Comparison of ENCODE assay signal across 15 cellular contexts in the genomic region with DNA sequence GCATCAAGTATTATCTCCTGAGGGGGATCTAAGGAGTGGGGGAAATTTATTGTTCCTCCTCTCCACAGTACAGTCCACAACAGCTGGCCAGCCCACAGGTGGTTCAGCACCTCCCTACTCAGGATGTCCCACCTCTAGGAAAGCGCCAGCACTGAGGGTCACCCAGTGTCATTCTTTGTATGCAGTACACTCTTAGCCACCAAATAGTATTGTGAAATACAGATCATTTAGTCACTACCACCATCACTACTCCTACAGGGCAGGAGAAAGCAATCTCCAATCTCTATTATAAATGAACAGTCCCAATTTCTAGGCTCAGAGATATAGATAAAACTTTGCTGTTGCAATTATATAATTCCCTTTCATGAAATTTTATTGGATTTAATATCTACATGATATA. TPM values are rescaled to one million over a fixed set of nuclear protein-coding genes. Genes with fewer than 3 reads are reported as not detected.
DNase-seq lines count a peak whose midpoint lies in the region; ATAC-seq, FAIRE-seq and TF ChIP-seq lines count a peak whose summit lies in the region.
"Had no signal": no experiment of that assay in that cellular context is flagged by ENCODE, and none has a peak within 500 bp of the region (broad histone marks: within the 10 kb centered on the region; RNA-seq: fewer than 3 reads in every experiment).

No MANE protein-coding gene starts in this region.

- H3K23ac ChIP-seq in IMR-90 (ENCODE audit: low read depth, low read length) = no peak overlapping the region

- no peak overlapping the region for H3K27ac ChIP-seq in GM23248
- no peak overlapping the region for H3K27ac ChIP-seq in IMR-90 (ENCODE audit: insufficient read depth, low read length)
- no peak overlapping the region for H3K27ac ChIP-seq in K562 (ENCODE audit: extremely low read depth, low read depth, low read length)
- H3K27ac ChIP-seq: A549 had no signal

- H2BK120ac ChIP-seq in IMR-90 (ENCODE audit: low read depth, low read length) = no peak overlapping the region

- no peak overlapping the region for H2BK5ac ChIP-seq in IMR-90 (ENCODE audit: low read depth, low read length, poor library complexity, severe bottlenecking)

- H3K79me2 ChIP-seq in GM23248 (ENCODE audit: insufficient read depth) = peaks cover 82% of the 10 kb centered on the region
- H3K79me2 ChIP-seq in K562 (ENCODE audit: control insufficient read depth, insufficient read depth, low read length) = peaks cover 8% of the 10 kb centered on the region; the same call in 2 of the 3 replicates

- in situ Hi-C loops in GM23248 (cut with MboI) (no loop called here), IMR-90 (cut with MboI; ENCODE audit: low sequenced_read_pairs) (no loop called here), K562 (cut with MboI) (no loop called here)

- H3K9ac ChIP-seq in GM23248 (no peak overlapping the region), IMR-90 (ENCODE audit: low read depth, low read length) (no peak overlapping the region), K562 (ENCODE audit: insufficient read depth in 1 of 2, low read depth in 2 of 2, low read length in 2 of 2) (no peak overlapping the region)

- H3K79me1 ChIP-seq in IMR-90 (ENCODE audit: low read depth in 1 of 2, low read length in 2 of 2) = peaks cover 18 to 50% of the 10 kb centered on the region in 2 experiments

- DNase-seq in GM23248 (peak; percentile 12), IMR-90 (no peak), K562 (ENCODE audit: extremely low read depth in 1 of 4, low spot score in 3 of 4) (no peak), nephron progenitor cell (no peak), NCI-H2107 (lab: John Stamatoyannopoulos, UW) (no peak)
- DNase-seq in activated CD8-positive, alpha-beta memory T cell treated with anti-CD3 and anti-CD28 coated beads, Interleukin-2, amount 10 ng/mL, durations not matched to agents 7 days and 5 days = no peak
- DNase-seq: CD8-positive, alpha-beta T cell; COR-L47; GF-D8 had no signal

- H3K4me2 ChIP-seq in GM23248 (ENCODE audit: unreplicated experiment) = no peak overlapping the region
- no peak overlapping the region for H3K4me2 ChIP-seq in IMR-90 (ENCODE audit: low read depth, low read length)
- no peak overlapping the region for H3K4me2 ChIP-seq in K562 (ENCODE audit: insufficient read depth, low read length)
- H3K4me2 ChIP-seq: A549 had no signal

- no peak overlapping the region for H3K18ac ChIP-seq in IMR-90 (ENCODE audit: low read depth, low read length)

- H2BK20ac ChIP-seq in IMR-90 (ENCODE audit: low read depth, low read length) = no peak overlapping the region

- no peaks in the 10 kb centered on the region for H4K20me1 ChIP-seq in GM23248 (ENCODE audit: insufficient read depth)
- no peaks in the 10 kb centered on the region; the same call in 1 of the 2 replicates for H4K20me1 ChIP-seq in IMR-90 (ENCODE audit: insufficient read depth, low read length)
- no peaks in the 10 kb centered on the region for H4K20me1 ChIP-seq in K562 (replicated peaks; ENCODE audit: control insufficient read depth, insufficient read depth, low read length)

- no peak overlapping the region for H2BK15ac ChIP-seq in IMR-90 (ENCODE audit: low read depth, low read length)

- H3K56ac ChIP-seq in IMR-90 (ENCODE audit: extremely low read depth, insufficient read depth, low read length) = no peak overlapping the region

- dilution Hi-C loops in IMR-90 (cut with HindIII; ENCODE audit: low sequenced_read_pairs, unreplicated experiment) = no loop called here

- no peak for TF ChIP-seq RAD21 in IMR-90 (IDR thresholded peaks at IDR 0.05; ENCODE audit: low read length)
- TF ChIP-seq RAD21 in K562 (CRISPR knock-in tag; conservative IDR thresholded peaks at IDR 0.05 in 1 of 2, IDR thresholded peaks at IDR 0.05 in 1 of 2) = no peak

- WGBS in GM23248 (ENCODE audit: low coverage in 1 of 2, low lambda C conversion rate in 2 of 2, missing lambda C conversion rate in 2 of 2), 2 experiments = 100% methylated on average over 1 of the region's 1 CpG
- no CpG with 5 or more reads among the region's 1 CpG for WGBS in IMR-90 (ENCODE audit: extremely low coverage in 2 of 2, insufficient read length in 1 of 2), 2 experiments
- WGBS in K562 (ENCODE audit: insufficient coverage, low coverage, missing lambda C conversion rate) = 55% methylated on average over 1 of the region's 1 CpG

- peaks cover 29% of the 10 kb centered on the region for H3K36me3 Mint-ChIP-seq in nephron progenitor cell (ENCODE audit: low read depth)
- H3K36me3 Mint-ChIP-seq in activated CD8-positive, alpha-beta memory T cell treated with anti-CD3 and anti-CD28 coated beads, Interleukin-2, amount 10 ng/mL, durations not matched to agents 7 days and 5 days = no peaks in the 10 kb centered on the region
- H3K36me3 Mint-ChIP-seq: CD8-positive, alpha-beta T cell had no signal

- no peaks in the 10 kb centered on the region for H3K9me3 Mint-ChIP-seq in nephron progenitor cell
- H3K9me3 Mint-ChIP-seq in activated CD8-positive, alpha-beta memory T cell treated with anti-CD3 and anti-CD28 coated beads, Interleukin-2, amount 10 ng/mL, durations not matched to agents 7 days and 5 days (ENCODE audit: low read depth) = no peaks in the 10 kb centered on the region
- H3K9me3 Mint-ChIP-seq: CD14-positive monocyte; CD8-positive, alpha-beta T cell had no signal

- TF ChIP-seq EP300 in K562 (IDR thresholded peaks at IDR 0.05; ENCODE audit: low read length) = no peak

- TF ChIP-seq CTCF in IMR-90 (conservative IDR thresholded peaks at IDR 0.05; ENCODE audit: low read depth, low read length) = no peak
- no peak for TF ChIP-seq CTCF in K562 (IDR thresholded peaks at IDR 0.05 in 2 of 3, conservative IDR thresholded peaks at IDR 0.05 in 1 of 3; ENCODE audit: insufficient read depth in 2 of 3, low read depth in 1 of 3, low read length in 3 of 3)
- TF ChIP-seq CTCF in nephron progenitor cell (IDR thresholded peaks at IDR 0.05) = no peak

- peaks cover 13% of the 10 kb centered on the region; the same call in 1 of the 2 replicates for H3F3A ChIP-seq in GM23248 (ENCODE audit: insufficient read depth)

- CTCF ChIA-PET in IMR-90 (lab: Yijun Ruan, JAX) = no interaction called here
- CTCF ChIA-PET in K562 (lab: Yijun Ruan, JAX; ENCODE audit: low intra/inter-chr PET ratio) = no interaction called here
- CTCF ChIA-PET in activated CD8-positive, alpha-beta memory T cell treated with anti-CD3 and anti-CD28 coated beads, Interleukin-2, amount 10 ng/mL, durations not matched to agents 7 days and 5 days (lab: Charles Lee) = no interaction called here

- no peak overlapping the region for H3K4ac ChIP-seq in IMR-90 (ENCODE audit: low read depth, low read length)

- H3K27me3 ChIP-seq in GM23248 (replicated peaks; ENCODE audit: insufficient read depth) (no peaks in the 10 kb centered on the region), IMR-90 (ENCODE audit: control insufficient read depth, insufficient read depth, low read length) (no peaks in the 10 kb centered on the region), K562 (ENCODE audit: control insufficient read depth in 2 of 2, insufficient read depth in 2 of 2, low read length in 2 of 2) (no peaks in the 10 kb centered on the region)

- POLR2A ChIA-PET in IMR-90 (lab: Charles Lee; ENCODE audit: unreplicated experiment) (no interaction called here), K562 (lab: Yijun Ruan, JAX) (no interaction called here)

- no peaks in the 10 kb centered on the region; the same call in 1 of the 2 replicates for H3K36me3 ChIP-seq in GM23248 (ENCODE audit: low read depth)
- no peaks in the 10 kb centered on the region; the same call in 1 of the 2 replicates for H3K36me3 ChIP-seq in IMR-90 (ENCODE audit: control insufficient read depth, insufficient read depth, low read length)
- peaks cover 5% of the 10 kb centered on the region; the same call in 1 of the 3 replicates for H3K36me3 ChIP-seq in K562 (ENCODE audit: control insufficient read depth, insufficient read depth, low read length)
- H3K36me3 ChIP-seq: HAP-1 had no signal

- FAIRE-seq in K562 (lab: Jason Lieb, UNC) = no peak
- FAIRE-seq: A549, H1 had no signal

- H2AK9ac ChIP-seq in IMR-90 (replicated peaks; ENCODE audit: low read depth, low read length, poor library complexity) = no peak overlapping the region

- H3K4me1 Mint-ChIP-seq in nephron progenitor cell = peaks cover 44% of the 10 kb centered on the region
- H3K4me1 Mint-ChIP-seq in activated CD8-positive, alpha-beta memory T cell treated with anti-CD3 and anti-CD28 coated beads, Interleukin-2, amount 10 ng/mL, durations not matched to agents 7 days and 5 days = peaks cover 12% of the 10 kb centered on the region

- intact Hi-C loops in IMR-90 (cut with micrococcal nuclease) = no loop called here
- intact Hi-C loops in K562 (cut with micrococcal nuclease) = no loop called here

- no peak overlapping the region for H2AFZ ChIP-seq in GM23248
- H2AFZ ChIP-seq in IMR-90 (replicated peaks; ENCODE audit: low read length, poor library complexity) = no peak overlapping the region
- H2AFZ ChIP-seq in K562 (ENCODE audit: low read depth, low read length) = no peak overlapping the region

- H3K4me3 Mint-ChIP-seq in nephron progenitor cell = no peak overlapping the region
- H3K4me3 Mint-ChIP-seq in activated CD8-positive, alpha-beta memory T cell treated with anti-CD3 and anti-CD28 coated beads, Interleukin-2, amount 10 ng/mL, durations not matched to agents 7 days and 5 days = no peak overlapping the region
- H3K4me3 Mint-ChIP-seq: CD14-positive monocyte; CD8-positive, alpha-beta T cell had no signal

- no peaks in the 10 kb centered on the region for H3K9me3 ChIP-seq in GM23248 (ENCODE audit: low read depth)
- no peaks in the 10 kb centered on the region for H3K9me3 ChIP-seq in IMR-90 (ENCODE audit: control insufficient read depth, insufficient read depth, low read length)
- H3K9me3 ChIP-seq in K562 (replicated peaks; ENCODE audit: control insufficient read depth, insufficient read depth, low read depth, low read length) = no peaks in the 10 kb centered on the region
- H3K9me3 ChIP-seq: A549, HAP-1 had no signal

- H3K9me2 ChIP-seq in GM23248 (ENCODE audit: insufficient read depth) = no peaks in the 10 kb centered on the region

- no peak overlapping the region for H2AK5ac ChIP-seq in IMR-90 (ENCODE audit: low read depth, low read length)

- peaks cover 9% of the 10 kb centered on the region; the same call in 1 of the 2 replicates for H3K4me1 ChIP-seq in GM23248 (ENCODE audit: insufficient read depth)
- H3K4me1 ChIP-seq in IMR-90 (ENCODE audit: control insufficient read depth, insufficient read depth, low read length) = peaks cover 5% of the 10 kb centered on the region
- H3K4me1 ChIP-seq in K562 (replicated peaks in 1 of 2; ENCODE audit: control insufficient read depth in 2 of 2, insufficient read depth in 2 of 2, low read length in 2 of 2) = peaks cover 8 to 12% of the 10 kb centered on the region in 2 experiments

- H3K27me3 Mint-ChIP-seq in nephron progenitor cell (ENCODE audit: low read depth, poor library complexity) = no peaks in the 10 kb centered on the region
- H3K27me3 Mint-ChIP-seq in activated CD8-positive, alpha-beta memory T cell treated with anti-CD3 and anti-CD28 coated beads, Interleukin-2, amount 10 ng/mL, durations not matched to agents 7 days and 5 days = no peaks in the 10 kb centered on the region

- H4K91ac ChIP-seq in IMR-90 (ENCODE audit: insufficient read depth, low read depth, low read length) = no peak overlapping the region

- H4K8ac ChIP-seq in IMR-90 (ENCODE audit: low read depth in 2 of 2, low read length in 2 of 2) = no peak overlapping the region

- TF ChIP-seq POLR2A in IMR-90 (IDR thresholded peaks at IDR 0.05; ENCODE audit: low read depth, low read length) = no peak
- TF ChIP-seq POLR2A in K562 (conservative IDR thresholded peaks at IDR 0.05) = no peak

- H3K4me3 ChIP-seq in GM23248 (no peak overlapping the region), IMR-90 (ENCODE audit: insufficient read depth, low read depth, low read length) (no peak overlapping the region), K562 (no peak overlapping the region)
- H3K4me3 ChIP-seq: A549, HAP-1 had no signal

- ATAC-seq in IMR-90 (ENCODE audit: low read depth) = peak; percentile 32
- no peak for ATAC-seq in K562
- ATAC-seq in activated CD8-positive, alpha-beta memory T cell treated with anti-CD3 and anti-CD28 coated beads, Interleukin-2, amount 10 ng/mL, durations not matched to agents 7 days and 5 days = no peak
- no peak for ATAC-seq in GM19395 (IDR thresholded peaks at IDR 0.05; ENCODE audit: unreplicated experiment)
- ATAC-seq in HG02884 (IDR thresholded peaks at IDR 0.05; ENCODE audit: unreplicated experiment) = no peak
- ATAC-seq: A549; CD8-positive, alpha-beta T cell had no signal

- peaks cover 14% of the 10 kb centered on the region for H3K9me1 ChIP-seq in IMR-90 (ENCODE audit: insufficient read depth, low read length)
- no peaks in the 10 kb centered on the region for H3K9me1 ChIP-seq in K562 (ENCODE audit: control insufficient read depth, insufficient read depth, low read length)

- H4K5ac ChIP-seq in IMR-90 (ENCODE audit: low read depth, low read length) = no peak overlapping the region

- H3K14ac ChIP-seq in IMR-90 (replicated peaks; ENCODE audit: low read depth, low read length) = 0 out of 2 replicates have a peak overlapping the region, but pooled peaks have one; percentile 16

- BruUV-seq in IMR-90 (replicated peaks; lab: Mats Ljungman, UMichigan) (no TSS peak), K562 (replicated peaks; lab: Mats Ljungman, UMichigan) (no TSS peak)

- H3K27ac Mint-ChIP-seq in nephron progenitor cell = peak overlapping the region; percentile 37
- H3K27ac Mint-ChIP-seq in activated CD8-positive, alpha-beta memory T cell treated with anti-CD3 and anti-CD28 coated beads, Interleukin-2, amount 10 ng/mL, durations not matched to agents 7 days and 5 days = no peak overlapping the region
- H3K27ac Mint-ChIP-seq: CD14-positive monocyte; CD8-positive, alpha-beta T cell had no signal

RNA-seq across cellular contexts. Expression of gene ZNF76, which starts 6.3 kb away (rescaled TPM):
- total RNA-seq in GM23248 (2014; rRNA removed; shearing (Covaris generic)) = 14.3 and 19.6 TPM in 2 replicates
- 15.9 and 16.4 TPM in 2 replicates for polyA plus RNA-seq in GM23248 (2016; fragmentation: Nextera tagmentation; extraction: Ambion mirVana)
- total RNA-seq in IMR-90 (2012; rRNA removed) = 15.3 and 19.9 TPM in 2 replicates
- 21.1 and 22.5 TPM in 2 replicates for polyA plus RNA-seq in IMR-90 (2012; rRNA removed)
- polyA plus RNA-seq in IMR-90 (2012; cell fraction: cytosol; rRNA removed) = 13.4 and 13.9 TPM in 2 replicates
- polyA plus RNA-seq in IMR-90 (2012; cell fraction: nucleus; rRNA removed; ENCODE audit: low replicate concordance) = 87.4 and 150 TPM in 2 replicates
- 63.3 and 125 TPM in 2 replicates for total RNA-seq in K562 (2011; cell fraction: chromatin; rRNA removed; ENCODE audit: low replicate concordance)
- total RNA-seq in K562 (2011; cell fraction: nucleolus; rRNA removed) = 52.7 and 67.8 TPM in 2 replicates
- total RNA-seq in K562 (2011; cell fraction: nucleoplasm; rRNA removed) = 59.0 and 75.9 TPM in 2 replicates
- total RNA-seq in K562 (2014; rRNA removed) = 10.7 and 13.1 TPM in 2 replicates
- 3.9 and 4.4 TPM in 2 replicates for total RNA-seq in K562 (2014; rRNA removed; fragmentation: Illumina TruSeq; extraction: Trizol)
- total RNA-seq in K562 (2015; rRNA removed; fragmentation: Illumina TruSeq; extraction: Trizol) = 4.3 and 5.0 TPM in 2 replicates
- 13.1 and 16.0 TPM in 2 replicates for total RNA-seq in K562 (2021)
- polyA plus RNA-seq in K562 (2011; rRNA removed) = 14.9 and 26.5 TPM in 2 replicates
- polyA plus RNA-seq in K562 (2011; cell fraction: cytosol; rRNA removed) = 13.5 and 17.8 TPM in 2 replicates
- 121 and 138 TPM in 2 replicates for polyA plus RNA-seq in K562 (2011; cell fraction: nucleus; rRNA removed)
- 11.7 and 27.2 TPM in 2 replicates for polyA plus RNA-seq in K562 (2012)
- 10.9 and 16.1 TPM in 2 replicates for polyA plus RNA-seq in K562 (2014; fragmentation: Illumina TruSeq; extraction: Trizol)
- polyA plus RNA-seq in K562 (2014; fragmentation: Nextera tagmentation; extraction: Ambion mirVana) = 1 to 10 TPM; 1.2 to 1.3 TPM
- 16.9 and 17.8 TPM in 2 replicates for polyA plus RNA-seq in K562 (2014; rRNA removed)
- 13.5 and 18.6 TPM in 2 replicates for polyA minus RNA-seq in K562 (2011; rRNA and poly(A)+ RNA removed)
- polyA minus RNA-seq in K562 (2011; cell fraction: cytosol; rRNA and poly(A)+ RNA removed) = 3.8 and 11.0 TPM in 2 replicates
- polyA minus RNA-seq in K562 (2011; cell fraction: nucleus; rRNA and poly(A)+ RNA removed) = 18.3 and 27.4 TPM in 2 replicates
- total RNA-seq in activated CD8-positive, alpha-beta memory T cell treated with anti-CD3 and anti-CD28 coated beads, Interleukin-2, amount 10 ng/mL, durations not matched to agents 7 days and 5 days = 10 to 100 TPM; 55.0 to 61.8 TPM

RNA-seq across cellular contexts. Expression of gene SCUBE3, which starts 39.5 kb away (rescaled TPM):
- total RNA-seq in GM23248 (2014; rRNA removed; shearing (Covaris generic)) = 31.5 and 31.6 TPM in 2 replicates
- polyA plus RNA-seq in GM23248 (2016; fragmentation: Nextera tagmentation; extraction: Ambion mirVana) = 21.6 and 24.0 TPM in 2 replicates
- total RNA-seq in IMR-90 (2012; rRNA removed) = 19.9 and 21.1 TPM in 2 replicates
- polyA plus RNA-seq in IMR-90 (2012; rRNA removed) = 41.5 and 45.5 TPM in 2 replicates
- 24.2 and 25.6 TPM in 2 replicates for polyA plus RNA-seq in IMR-90 (2012; cell fraction: cytosol; rRNA removed)
- polyA plus RNA-seq in IMR-90 (2012; cell fraction: nucleus; rRNA removed; ENCODE audit: low replicate concordance) = 53.9 and 65.7 TPM in 2 replicates
- not detected in 2 replicates for total RNA-seq in K562 (2011; cell fraction: chromatin; rRNA removed; ENCODE audit: low replicate concordance)
- total RNA-seq in K562 (2011; cell fraction: nucleolus; rRNA removed) = not detected in 2 replicates
- not detected in 2 replicates for total RNA-seq in K562 (2011; cell fraction: nucleoplasm; rRNA removed)
- not detected in 2 replicates for total RNA-seq in K562 (2014; rRNA removed)
- not detected in 2 replicates for total RNA-seq in K562 (2014; rRNA removed; fragmentation: Illumina TruSeq; extraction: Trizol)
- not detected in 2 replicates for total RNA-seq in K562 (2015; rRNA removed; fragmentation: Illumina TruSeq; extraction: Trizol)
- total RNA-seq in K562 (2021) = 0.02 TPM in 1 of 2 replicates, not detected in the other
- not detected in 2 replicates for polyA plus RNA-seq in K562 (2011; rRNA removed)
- polyA plus RNA-seq in K562 (2011; cell fraction: cytosol; rRNA removed) = not detected in 2 replicates
- polyA plus RNA-seq in K562 (2011; cell fraction: nucleus; rRNA removed) = not detected in 2 replicates
- 0.08 and 0.19 TPM in 2 replicates for polyA plus RNA-seq in K562 (2012)
- not detected in 2 replicates for polyA plus RNA-seq in K562 (2014; fragmentation: Illumina TruSeq; extraction: Trizol)
- polyA plus RNA-seq in K562 (2014; fragmentation: Nextera tagmentation; extraction: Ambion mirVana) = under 1 TPM; 0.01 to 0.11 TPM
- polyA plus RNA-seq in K562 (2014; rRNA removed) = not detected in 2 replicates
- polyA minus RNA-seq in K562 (2011; rRNA and poly(A)+ RNA removed) = not detected in 2 replicates
- polyA minus RNA-seq in K562 (2011; cell fraction: cytosol; rRNA and poly(A)+ RNA removed) = not detected in 2 replicates
- polyA minus RNA-seq in K562 (2011; cell fraction: nucleus; rRNA and poly(A)+ RNA removed) = not detected in 2 replicates
- under 1 TPM; 0.12 to 0.54 TPM for total RNA-seq in activated CD8-positive, alpha-beta memory T cell treated with anti-CD3 and anti-CD28 coated beads, Interleukin-2, amount 10 ng/mL, durations not matched to agents 7 days and 5 days
- total RNA-seq: CD8-positive, alpha-beta T cell had no signal
- polyA plus RNA-seq: CD14-positive monocyte had no signal

RNA-seq across cellular contexts. Expression of gene DEF6, which starts 44.4 kb away (rescaled TPM):
- 2.6 and 4.9 TPM in 2 replicates for total RNA-seq in GM23248 (2014; rRNA removed; shearing (Covaris generic))
- polyA plus RNA-seq in GM23248 (2016; fragmentation: Nextera tagmentation; extraction: Ambion mirVana) (1.3 and 1.7 TPM in 2 replicates), IMR-90 (2012; rRNA removed) (4.1 and 4.2 TPM in 2 replicates), K562 (2011; rRNA removed) (27.5 and 42.7 TPM in 2 replicates), K562 (2014; fragmentation: Illumina TruSeq; extraction: Trizol) (15.9 and 22.0 TPM in 2 replicates), K562 (2014; fragmentation: Nextera tagmentation; extraction: Ambion mirVana) (1 to 10 TPM; 1.3 to 1.4 TPM), K562 (2014; rRNA removed) (44.6 and 45.7 TPM in 2 replicates)
- total RNA-seq in IMR-90 (2012; rRNA removed) (1.9 and 2.5 TPM in 2 replicates), K562 (2014; rRNA removed) (42.0 and 43.4 TPM in 2 replicates), K562 (2014; rRNA removed; fragmentation: Illumina TruSeq; extraction: Trizol) (10.0 and 13.5 TPM in 2 replicates), K562 (2015; rRNA removed; fragmentation: Illumina TruSeq; extraction: Trizol) (22.7 and 24.5 TPM in 2 replicates), K562 (2021) (30.9 and 37.8 TPM in 2 replicates)
- 1.6 and 3.0 TPM in 2 replicates for polyA plus RNA-seq in IMR-90 (2012; cell fraction: cytosol; rRNA removed)
- 13.7 and 15.7 TPM in 2 replicates for polyA plus RNA-seq in IMR-90 (2012; cell fraction: nucleus; rRNA removed; ENCODE audit: low replicate concordance)
- 16.1 and 32.8 TPM in 2 replicates for total RNA-seq in K562 (2011; cell fraction: chromatin; rRNA removed; ENCODE audit: low replicate concordance)
- total RNA-seq in K562 (2011; cell fraction: nucleolus; rRNA removed) = 31.3 and 33.7 TPM in 2 replicates
- total RNA-seq in K562 (2011; cell fraction: nucleoplasm; rRNA removed) = 22.9 and 25.3 TPM in 2 replicates
- 38.6 and 39.4 TPM in 2 replicates for polyA plus RNA-seq in K562 (2011; cell fraction: cytosol; rRNA removed)
- polyA plus RNA-seq in K562 (2011; cell fraction: nucleus; rRNA removed) = 97.0 and 136 TPM in 2 replicates
- polyA plus RNA-seq in K562 (2012) = 23.2 and 45.2 TPM in 2 replicates
- 22.7 and 23.2 TPM in 2 replicates for polyA minus RNA-seq in K562 (2011; rRNA and poly(A)+ RNA removed)
- polyA minus RNA-seq in K562 (2011; cell fraction: cytosol; rRNA and poly(A)+ RNA removed) = 15.9 and 23.3 TPM in 2 replicates
- polyA minus RNA-seq in K562 (2011; cell fraction: nucleus; rRNA and poly(A)+ RNA removed) = 25.7 and 35.2 TPM in 2 replicates
- total RNA-seq in activated CD8-positive, alpha-beta memory T cell treated with anti-CD3 and anti-CD28 coated beads, Interleukin-2, amount 10 ng/mL, durations not matched to agents 7 days and 5 days = 100 to 1,000 TPM; 153 to 194 TPM

Comparison
In these comparisons a context has a peak if more than half of its experiments do, and no peak if none do; other contexts are left out.
1. RNA of gene SCUBE3, which starts 39.5 kb away (total RNA-seq): 31.5 to 31.6 TPM in GM23248 and 19.9 to 21.1 TPM in IMR-90; 0.12 to 0.54 TPM in activated CD8-positive, alpha-beta memory T cell treated with anti-CD3 and anti-CD28 coated beads, Interleukin-2, amount 10 ng/mL, durations not matched to agents 7 days and 5 days and 0.02 TPM in K562; every median in the first group is over 10 times any median in the second.